15 cellular contexts compared by ENCODE assay signal in genomic region chr14:54979039-54979438, GRCh38. TPM values are rescaled to one million over a fixed set of nuclear protein-coding genes. Genes with fewer than 3 reads are reported as not detected.
A peak's percentile ranks its signal among the peaks of the same experiment; 100 is the strongest.
DNase-seq lines count a peak whose midpoint lies in the region; ATAC-seq and TF ChIP-seq lines count a peak whose summit lies in the region.
"Had no signal": no experiment of that assay in that cellular context is flagged by ENCODE, and none has a peak within 500 bp of the region (broad histone marks: within the 10 kb centered on the region; RNA-seq: fewer than 3 reads in every experiment).

No MANE protein-coding gene starts in this region.

- no peak for DNase-seq in activated CD4-positive, alpha-beta T cell treated with anti-CD3 and anti-CD28 coated beads, Interleukin-2, amount 10 ng/mL, durations not matched to agents 7 days and 5 days
- DNase-seq in activated CD4-positive, alpha-beta T cell treated with anti-CD3 and anti-CD28 coated beads for 1 hour = no peak
- no peak for DNase-seq in MCF 10A (ENCODE audit: unreplicated experiment)
- DNase-seq in mammary epithelial cell = no peak
- DNase-seq in central memory CD8-positive, alpha-beta T cell (ENCODE audit: low spot score in 2 of 2) = no peak
- DNase-seq in stimulated activated effector memory CD8-positive, alpha-beta T cell treated with anti-CD3 and anti-CD28 coated beads, Interleukin-12 subunit alpha, Interleukin-12 subunit beta, amount 100 ng/mL, for 72 hours (ENCODE audit: low spot score in 2 of 2) = no peak
- no peak for DNase-seq in NCI-H1417 treated with DMSO at 0.1 percent for 48 hours (lab: John Stamatoyannopoulos, UW)
- DNase-seq: ACHN; C1 segment of cervical spinal cord; CD4-positive, alpha-beta T cell; DMS79 had no signal

- no peaks in the 10 kb centered on the region for H4K20me1 ChIP-seq in mammary epithelial cell (ENCODE audit: insufficient read depth, low read length)

- BruUV-seq in MCF 10A (replicated peaks; lab: Mats Ljungman, UMichigan) = no TSS peak
- no TSS peak for BruUV-seq in mammary epithelial cell (replicated peaks; lab: Mats Ljungman, UMichigan)

- intact Hi-C loops in MCF 10A (cut with micrococcal nuclease) (loop anchor here (5.0 kb wide), 1 partner anchor 77 kb away; the partner anchor contains the start of gene GCH1), mammary epithelial cell (cut with micrococcal nuclease) (loop anchor here (5.0 kb wide), 1 partner anchor 77 kb away; the partner anchor contains the start of gene GCH1)

- peaks cover 11% of the 10 kb centered on the region for H3K4me1 ChIP-seq in mammary epithelial cell (ENCODE audit: insufficient read depth, low read length)

- no peaks in the 10 kb centered on the region for H3K79me2 ChIP-seq in mammary epithelial cell (ENCODE audit: insufficient read depth, low read length)

- POLR2A ChIA-PET in activated CD4-positive, alpha-beta T cell treated with anti-CD3 and anti-CD28 coated beads, Interleukin-2, amount 10 ng/mL, durations not matched to agents 7 days and 5 days (lab: Charles Lee) = no interaction called here
- POLR2A ChIA-PET in MCF 10A (lab: Yijun Ruan, JAX) = interaction anchor here (0.6 kb wide), 1 partner anchor 185 kb away, joined by 3 read pairs; no protein-coding TSS in a partner anchor

- no peaks in the 10 kb centered on the region for H3K27me3 Mint-ChIP-seq in activated CD4-positive, alpha-beta T cell treated with anti-CD3 and anti-CD28 coated beads, Interleukin-2, amount 10 ng/mL, durations not matched to agents 7 days and 5 days
- no peaks in the 10 kb centered on the region for H3K27me3 Mint-ChIP-seq in MCF 10A (ENCODE audit: insufficient read depth, unreplicated experiment)
- no peaks in the 10 kb centered on the region for H3K27me3 Mint-ChIP-seq in central memory CD8-positive, alpha-beta T cell
- H3K27me3 Mint-ChIP-seq: B cell; CD4-positive, alpha-beta T cell had no signal

- peaks cover 16% of the 10 kb centered on the region for H3K4me1 Mint-ChIP-seq in activated CD4-positive, alpha-beta T cell treated with anti-CD3 and anti-CD28 coated beads, Interleukin-2, amount 10 ng/mL, durations not matched to agents 7 days and 5 days
- H3K4me1 Mint-ChIP-seq in MCF 10A (ENCODE audit: insufficient read depth, unreplicated experiment) = no peaks in the 10 kb centered on the region
- no peaks in the 10 kb centered on the region for H3K4me1 Mint-ChIP-seq in central memory CD8-positive, alpha-beta T cell
- peaks cover 13% of the 10 kb centered on the region for H3K4me1 Mint-ChIP-seq in stimulated activated effector memory CD8-positive, alpha-beta T cell treated with anti-CD3 and anti-CD28 coated beads, Interleukin-12 subunit alpha, Interleukin-12 subunit beta, amount 100 ng/mL, for 72 hours
- H3K4me1 Mint-ChIP-seq: B cell had no signal

- peak overlapping the region; percentile 1 for H3K27ac Mint-ChIP-seq in activated CD4-positive, alpha-beta T cell treated with anti-CD3 and anti-CD28 coated beads, Interleukin-2, amount 10 ng/mL, durations not matched to agents 7 days and 5 days
- H3K27ac Mint-ChIP-seq in MCF 10A (ENCODE audit: low read depth, unreplicated experiment) = peak overlapping the region; percentile 9
- peak overlapping the region; percentile 54 for H3K27ac Mint-ChIP-seq in central memory CD8-positive, alpha-beta T cell (ENCODE audit: low read depth)
- H3K27ac Mint-ChIP-seq in stimulated activated effector memory CD8-positive, alpha-beta T cell treated with anti-CD3 and anti-CD28 coated beads, Interleukin-12 subunit alpha, Interleukin-12 subunit beta, amount 100 ng/mL, for 72 hours = no peak overlapping the region
- H3K27ac Mint-ChIP-seq: B cell; CD4-positive, alpha-beta T cell had no signal

- no peak overlapping the region for H3K4me2 ChIP-seq in mammary epithelial cell (ENCODE audit: insufficient read depth, low read depth, low read length)

- CTCF ChIA-PET in activated CD4-positive, alpha-beta T cell treated with anti-CD3 and anti-CD28 coated beads, Interleukin-2, amount 10 ng/mL, durations not matched to agents 7 days and 5 days (lab: Charles Lee) = no interaction called here
- CTCF ChIA-PET in MCF 10A (lab: Yijun Ruan, JAX) (interaction anchor here (0.6 kb wide), 1 partner anchor 920 kb away, joined by 3 read pairs; no protein-coding TSS in a partner anchor), mammary epithelial cell (lab: Charles Lee; ENCODE audit: low non-redundant PET) (no interaction called here)

- ATAC-seq in central memory CD8-positive, alpha-beta T cell (replicated peaks; ENCODE audit: extremely low read depth, poor library complexity, severe bottlenecking) = no peak
- ATAC-seq in stimulated activated effector memory CD8-positive, alpha-beta T cell treated with anti-CD3 and anti-CD28 coated beads, Interleukin-12 subunit alpha, Interleukin-12 subunit beta, amount 100 ng/mL, for 72 hours = peak; percentile 51
- ATAC-seq in HG03520 (IDR thresholded peaks at IDR 0.05; ENCODE audit: unreplicated experiment) = no peak
- ATAC-seq: GM12878, HepG2 had no signal

- H3K9me3 ChIP-seq in mammary epithelial cell (replicated peaks; ENCODE audit: insufficient read depth, low read length) = no peaks in the 10 kb centered on the region

- no peak overlapping the region for H3K27ac ChIP-seq in mammary epithelial cell (ENCODE audit: insufficient read depth, low read depth, low read length)

- whole genome bisulfite sequencing in mammary epithelial cell (ENCODE audit: low coverage, missing lambda C conversion rate) = 59% methylated on average over 3 of the region's 3 CpGs

- H2AFZ ChIP-seq in mammary epithelial cell (ENCODE audit: low read depth, low read length) = no peak overlapping the region

- no peak overlapping the region for H3K9ac ChIP-seq in mammary epithelial cell (ENCODE audit: insufficient read depth, low read length)

- dilution Hi-C loops in mammary epithelial cell (cut with HindIII; ENCODE audit: low sequenced_read_pairs) = no loop called here

- no peaks in the 10 kb centered on the region for H3K9me3 Mint-ChIP-seq in activated CD4-positive, alpha-beta T cell treated with anti-CD3 and anti-CD28 coated beads, Interleukin-2, amount 10 ng/mL, durations not matched to agents 7 days and 5 days
- no peaks in the 10 kb centered on the region for H3K9me3 Mint-ChIP-seq in MCF 10A (ENCODE audit: unreplicated experiment)
- H3K9me3 Mint-ChIP-seq in central memory CD8-positive, alpha-beta T cell = no peaks in the 10 kb centered on the region
- no peaks in the 10 kb centered on the region for H3K9me3 Mint-ChIP-seq in stimulated activated effector memory CD8-positive, alpha-beta T cell treated with anti-CD3 and anti-CD28 coated beads, Interleukin-12 subunit alpha, Interleukin-12 subunit beta, amount 100 ng/mL, for 72 hours
- H3K9me3 Mint-ChIP-seq: CD4-positive, alpha-beta T cell had no signal

- H3K4me3 ChIP-seq in mammary epithelial cell (replicated peaks in 1 of 3; ENCODE audit: insufficient read depth in 1 of 3, low read depth in 2 of 3, low read length in 3 of 3) = no peak overlapping the region
- H3K4me3 ChIP-seq: GM12878 had no signal

- TF ChIP-seq CTCF in MCF 10A (IDR thresholded peaks at IDR 0.05; ENCODE audit: unreplicated experiment) (no peak), mammary epithelial cell (conservative IDR thresholded peaks at IDR 0.05 in 1 of 2, IDR thresholded peaks at IDR 0.05 in 1 of 2; ENCODE audit: extremely low read depth in 1 of 2, insufficient read depth in 1 of 2, low read depth in 1 of 2, low read length in 2 of 2) (no peak)

- H3K36me3 Mint-ChIP-seq in activated CD4-positive, alpha-beta T cell treated with anti-CD3 and anti-CD28 coated beads, Interleukin-2, amount 10 ng/mL, durations not matched to agents 7 days and 5 days (ENCODE audit: low read depth) = peaks cover 33% of the 10 kb centered on the region
- H3K36me3 Mint-ChIP-seq in MCF 10A (ENCODE audit: insufficient read depth, unreplicated experiment) = peaks cover 5% of the 10 kb centered on the region
- no peaks in the 10 kb centered on the region for H3K36me3 Mint-ChIP-seq in central memory CD8-positive, alpha-beta T cell (ENCODE audit: insufficient read depth)
- peaks cover 69% of the 10 kb centered on the region for H3K36me3 Mint-ChIP-seq in stimulated activated effector memory CD8-positive, alpha-beta T cell treated with anti-CD3 and anti-CD28 coated beads, Interleukin-12 subunit alpha, Interleukin-12 subunit beta, amount 100 ng/mL, for 72 hours

- H3K27me3 ChIP-seq in mammary epithelial cell (ENCODE audit: insufficient read depth, low read length) = no peaks in the 10 kb centered on the region

- in situ Hi-C loops in mammary epithelial cell (cut with MboI; ENCODE audit: low sequenced_read_pairs in 2 of 2) = no loop called here

- peaks cover 3% of the 10 kb centered on the region for H3K36me3 ChIP-seq in mammary epithelial cell (ENCODE audit: insufficient read depth, low read length)

- H3K4me3 Mint-ChIP-seq in activated CD4-positive, alpha-beta T cell treated with anti-CD3 and anti-CD28 coated beads, Interleukin-2, amount 10 ng/mL, durations not matched to agents 7 days and 5 days = no peak overlapping the region
- no peak overlapping the region for H3K4me3 Mint-ChIP-seq in MCF 10A (ENCODE audit: unreplicated experiment)
- no peak overlapping the region for H3K4me3 Mint-ChIP-seq in central memory CD8-positive, alpha-beta T cell
- H3K4me3 Mint-ChIP-seq in stimulated activated effector memory CD8-positive, alpha-beta T cell treated with anti-CD3 and anti-CD28 coated beads, Interleukin-12 subunit alpha, Interleukin-12 subunit beta, amount 100 ng/mL, for 72 hours = no peak overlapping the region
- H3K4me3 Mint-ChIP-seq: B cell; CD4-positive, alpha-beta T cell had no signal

RNA-seq across cellular contexts. Expression of gene WDHD1, which starts 47.9 kb away (rescaled TPM):
- 10 to 100 TPM; 37.5 to 44.1 TPM for total RNA-seq in activated CD4-positive, alpha-beta T cell treated with anti-CD3 and anti-CD28 coated beads, Interleukin-2, amount 10 ng/mL, durations not matched to agents 7 days and 5 days
- total RNA-seq in MCF 10A (2022) (5.8 and 6.5 TPM in 2 replicates), mammary epithelial cell (10 to 100 TPM in 1 of 2 donors, 1 to 10 TPM in 1; 7.7 to 21.1 TPM)
- polyA plus RNA-seq in mammary epithelial cell = 10.6 TPM
- polyA minus RNA-seq in mammary epithelial cell = 18.8 TPM

RNA-seq across cellular contexts. Expression of gene SOCS4, which starts 48.0 kb away (rescaled TPM):
- 10 to 100 TPM; 29.9 to 30.3 TPM for total RNA-seq in activated CD4-positive, alpha-beta T cell treated with anti-CD3 and anti-CD28 coated beads, Interleukin-2, amount 10 ng/mL, durations not matched to agents 7 days and 5 days
- total RNA-seq in MCF 10A (2022) (24.6 and 29.6 TPM in 2 replicates), mammary epithelial cell (10 to 100 TPM; 25.2 to 35.4 TPM)
- 9.5 TPM for polyA plus RNA-seq in mammary epithelial cell
- 20.7 TPM for polyA minus RNA-seq in mammary epithelial cell
